ENCODE assay signal across 27 cellular contexts in the genomic region with DNA sequence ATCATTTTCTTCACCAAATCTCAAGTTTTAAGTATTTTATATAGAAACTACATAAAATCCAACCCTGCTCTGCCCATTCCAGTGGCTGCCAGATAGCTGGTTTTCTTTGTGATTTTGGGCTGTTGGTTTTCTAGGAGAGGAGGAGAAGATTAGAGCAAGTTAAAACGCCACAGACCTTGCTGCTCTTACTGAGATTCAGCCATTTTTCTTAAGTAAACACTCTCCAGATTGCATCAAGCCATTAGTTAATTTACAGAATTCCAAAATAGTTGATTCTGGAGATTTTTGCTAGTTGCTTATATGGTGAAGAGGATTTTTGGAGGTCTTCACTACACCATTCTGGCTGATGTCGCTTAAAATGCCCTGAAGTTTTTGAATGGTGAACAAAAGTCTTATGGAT.
"Had no signal": no experiment of that assay in that cellular context is flagged by ENCODE, and none has a peak within 500 bp of the region (broad histone marks: within the 10 kb centered on the region; RNA-seq: fewer than 3 reads in every experiment).

No MANE protein-coding gene starts in this region.

- ATAC-seq: stimulated activated effector memory CD8-positive, alpha-beta T cell treated with anti-CD3 and anti-CD28 coated beads, Interleukin-12 subunit alpha, Interleukin-12 subunit beta, amount 100 ng/mL, for 72 hours; stimulated activated memory B cell treated with anti-CD40 and anti-IgM and Interleukin-4, amounts not matched to agents 10 μg/mL and 1 μg/mL and 100 μg/mL, for 72 hours; stimulated activated naive B cell treated with anti-CD40 and anti-IgM and Interleukin-4, amounts not matched to agents 10 μg/mL and 1 μg/mL and 100 μg/mL, for 72 hours; stimulated activated naive CD8-positive, alpha-beta T cell treated with anti-CD3 and anti-CD28 coated beads, Interleukin-15, amount 100 ng/mL, for 72 hours; stimulated activated naive CD8-positive, alpha-beta T cell treated with anti-CD3 and anti-CD28 coated beads, Interleukin-15, Interleukin-2, amounts not matched to agents 100 U/mL and 50 U/mL, for 24 hours; upper lobe of right lung had no signal

- H3K27me3 ChIP-seq: stomach, suprapubic skin, testis, thyroid gland, tibial artery, tibial nerve, transverse colon, upper lobe of left lung, upper lobe of right lung, uterus, vagina had no signal

- FAIRE-seq: urothelium cell line had no signal

- H3K4me1 ChIP-seq: stomach, suprapubic skin, testis, thyroid gland, tibial artery, tibial nerve, transverse colon, upper lobe of left lung, upper lobe of right lung, uterus, vagina had no signal

- H3K36me3 ChIP-seq: uterus had no signal

- H3K9me3 ChIP-seq: stomach, suprapubic skin, testis, thoracic aorta, thyroid gland, tibial artery, tibial nerve, transverse colon, upper lobe of left lung, upper lobe of right lung, uterus, vagina had no signal

- H3K27ac ChIP-seq: stomach, suprapubic skin, testis, thoracic aorta, thyroid gland, tibial artery, tibial nerve, transverse colon, upper lobe of left lung, upper lobe of right lung, uterus, vagina had no signal

- DNase-seq: stimulated activated CD4-positive, alpha-beta T cell treated with anti-CD3 and anti-CD28 coated beads, Interleukin-2, amount 100 ng/mL, for 48 hours; stimulated activated CD4-positive, alpha-beta T cell treated with anti-CD3 and anti-CD28 coated beads, Interleukin-4, amount 100 ng/mL, for 1 hour; stimulated activated CD4-positive, alpha-beta T cell treated with anti-CD3 and anti-CD28 coated beads, Interleukin-4, amount 100 ng/mL, for 24 hours; stimulated activated CD4-positive, alpha-beta T cell treated with anti-CD3 and anti-CD28 coated beads, Interleukin-4, amount 100 ng/mL, for 4 hours; stimulated activated CD8-positive, alpha-beta memory T cell treated with anti-CD3 and anti-CD28 coated beads, Interleukin-4, amount 100 ng/mL, for 48 hours; stimulated activated naive B cell treated with anti-CD40 and anti-IgM and Interleukin-4, amounts not matched to agents 10 μg/mL and 1 μg/mL and 100 μg/mL, for 72 hours; stimulated activated naive CD4-positive, alpha-beta T cell; stimulated activated naive CD4-positive, alpha-beta T cell treated with Interleukin-2 at 50 U/mL for 16 hours; stimulated activated naive CD8-positive, alpha-beta T cell treated with anti-CD3 and anti-CD28 coated beads, Interleukin-15, amount 100 ng/mL, for 72 hours; stimulated activated naive CD8-positive, alpha-beta T cell treated with anti-CD3 and anti-CD28 coated beads, Interleukin-15, Interleukin-2, amounts not matched to agents 100 U/mL and 50 U/mL, for 24 hours; stomach; substantia nigra; testis; thyroid gland; tibial artery; transverse colon; trophoblast cell; upper lobe of left lung; upper lobe of right lung; uterus had no signal

- H3K4me3 ChIP-seq: stomach, suprapubic skin, testis, thoracic aorta, thyroid gland, tibial artery, tibial nerve, transverse colon, upper lobe of left lung, upper lobe of right lung, uterus, vagina had no signal
